Comparison of ENCODE assay signal across 11 cellular contexts in the genomic region with DNA sequence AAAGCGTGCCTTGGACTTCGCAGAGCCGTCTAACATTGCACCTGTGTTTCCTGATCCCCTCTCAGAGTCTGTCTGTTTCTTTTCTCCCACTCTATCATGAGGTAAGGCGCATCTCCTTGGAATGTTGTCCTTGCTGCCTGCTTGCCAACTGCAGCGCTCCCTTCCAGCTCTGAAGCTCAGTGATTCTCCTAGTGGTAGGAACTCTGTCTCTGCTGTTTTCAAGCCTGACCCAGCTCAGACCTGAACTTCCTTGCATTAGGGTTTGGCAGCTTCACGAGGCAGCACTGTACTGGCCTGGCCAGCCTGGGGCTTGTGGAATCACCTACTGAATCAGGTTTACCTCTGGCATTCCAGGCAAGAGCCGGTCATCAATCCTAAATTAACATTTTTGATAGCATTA.
A peak's percentile ranks its signal among the peaks of the same experiment; 100 is the strongest.
DNase-seq lines count a peak whose midpoint lies in the region; ATAC-seq and TF ChIP-seq lines count a peak whose summit lies in the region.
"Had no signal": no experiment of that assay in that cellular context is flagged by ENCODE, and none has a peak within 500 bp of the region (broad histone marks: within the 10 kb centered on the region; RNA-seq: fewer than 3 reads in every experiment).

No MANE protein-coding gene starts in this region.

- H3K9me2 ChIP-seq in PC-9 (ENCODE audit: insufficient read depth) = 0 out of 2 replicates have a peak, but pooled peaks cover 6% of the 10 kb centered on the region

- H3K27ac ChIP-seq in PC-9 = no peak overlapping the region
- H3K27ac ChIP-seq: pancreas had no signal

- H3K4me2 ChIP-seq in PC-9 = no peak overlapping the region

- CTCF ChIA-PET in PC-9 (lab: Charles Lee) = no interaction called here

- DNase-seq in GM06990 (ENCODE audit: extremely low read depth, insufficient read length) (peak; percentile 43), PC-9 (peak; percentile 7 to 47), fibroblast of villous mesenchyme (ENCODE audit: low read depth) (peak; percentile 27), renal cortical epithelial cell (ENCODE audit: low read depth) (peak; percentile 62), DMS153 (lab: John Stamatoyannopoulos, UW) (no peak), OCI-M1 (lab: John Stamatoyannopoulos, UW) (no peak)
- DNase-seq in activated naive CD4-positive, alpha-beta T cell treated with anti-CD3 and anti-CD28 coated beads, Interleukin-2, amount 50 U/mL, for 72 hours (ENCODE audit: low spot score in 2 of 2) = no peak
- no peak for DNase-seq in stimulated activated CD4-positive, alpha-beta T cell treated with anti-CD3 and anti-CD28 coated beads, Interleukin-12 subunit alpha, Interleukin-12 subunit beta, amount 100 ng/mL, for 4 hours
- DNase-seq: pancreas; SHP77; stimulated activated CD8-positive, alpha-beta memory T cell treated with anti-CD3 and anti-CD28 coated beads, Interleukin-4, amount 100 ng/mL, for 48 hours had no signal

- no peaks in the 10 kb centered on the region for H3K9me3 ChIP-seq in PC-9 (ENCODE audit: insufficient read depth, low read depth)
- H3K9me3 ChIP-seq: pancreas had no signal

- H3K4me1 ChIP-seq in PC-9 (replicated peaks; ENCODE audit: insufficient read depth) = peaks cover 13% of the 10 kb centered on the region
- H3K4me1 ChIP-seq: pancreas had no signal

- no peak overlapping the region for H3K27ac Mint-ChIP-seq in activated naive CD4-positive, alpha-beta T cell treated with anti-CD3 and anti-CD28 coated beads, Interleukin-2, amount 50 U/mL, for 72 hours

- POLR2A ChIA-PET in PC-9 (lab: Charles Lee; ENCODE audit: unreplicated experiment) = no interaction called here

- no peaks in the 10 kb centered on the region for H3K36me3 ChIP-seq in GM06990 (ENCODE audit: control insufficient read depth, insufficient read depth, low read length)
- H3K36me3 ChIP-seq in PC-9 (ENCODE audit: low read depth) = no peaks in the 10 kb centered on the region
- H3K36me3 ChIP-seq: pancreas had no signal

- ATAC-seq in activated naive CD4-positive, alpha-beta T cell treated with anti-CD3 and anti-CD28 coated beads, Interleukin-2, amount 50 U/mL, for 72 hours = no peak
- ATAC-seq: pancreas had no signal

- no peaks in the 10 kb centered on the region for H3F3A ChIP-seq in PC-9 (ENCODE audit: insufficient read depth, low read depth)

- TF ChIP-seq CTCF in GM06990 (IDR thresholded peaks at IDR 0.05; ENCODE audit: insufficient read depth, low read length, poor library complexity, severe bottlenecking) (no peak), PC-9 (conservative IDR thresholded peaks at IDR 0.05) (peak; percentile 30; the same call in 1 of the 2 replicates), fibroblast of villous mesenchyme (IDR thresholded peaks at IDR 0.05; ENCODE audit: insufficient read depth, low read depth, low read length) (peak; percentile 55)

- no peaks in the 10 kb centered on the region for H3K36me3 Mint-ChIP-seq in activated naive CD4-positive, alpha-beta T cell treated with anti-CD3 and anti-CD28 coated beads, Interleukin-2, amount 50 U/mL, for 72 hours

- intact Hi-C loops in PC-9 (cut with micrococcal nuclease; ENCODE audit: unreplicated experiment) = no loop called here

- H3K4me3 ChIP-seq in GM06990 (replicated peaks; ENCODE audit: low read depth, low read length) = no peak overlapping the region
- H3K4me3 ChIP-seq in PC-9 = no peak overlapping the region
- no peak overlapping the region for H3K4me3 ChIP-seq in fibroblast of villous mesenchyme (ENCODE audit: low read depth, low read length)
- H3K4me3 ChIP-seq: pancreas had no signal

- BruUV-seq in PC-9 (replicated peaks; lab: Mats Ljungman, UMichigan) = no TSS peak

- H3K9me3 Mint-ChIP-seq in activated naive CD4-positive, alpha-beta T cell treated with anti-CD3 and anti-CD28 coated beads, Interleukin-2, amount 50 U/mL, for 72 hours = no peaks in the 10 kb centered on the region

- H3K79me2 ChIP-seq in PC-9 (ENCODE audit: low read depth) = no peaks in the 10 kb centered on the region

- no peaks in the 10 kb centered on the region for H4K20me1 ChIP-seq in PC-9 (ENCODE audit: insufficient read depth)

- H2AFZ ChIP-seq in PC-9 = no peak overlapping the region

- H3K27me3 ChIP-seq in GM06990 (replicated peaks; ENCODE audit: control insufficient read depth, insufficient read depth, low read length) (no peaks in the 10 kb centered on the region), PC-9 (ENCODE audit: insufficient read depth, low read depth) (no peaks in the 10 kb centered on the region)
- H3K27me3 ChIP-seq: pancreas had no signal

Comparison
In these comparisons a context has a peak if more than half of its experiments do, and no peak if none do; other contexts are left out.
1. DNase-seq: peak in GM06990 (single experiment), PC-9 (2 of 2), fibroblast of villous mesenchyme (single experiment) and renal cortical epithelial cell (single experiment); none in activated naive CD4-positive, alpha-beta T cell treated with anti-CD3 and anti-CD28 coated beads, Interleukin-2, amount 50 U/mL, for 72 hours (0 of 2), DMS153 (single experiment), stimulated activated CD4-positive, alpha-beta T cell treated with anti-CD3 and anti-CD28 coated beads, Interleukin-12 subunit alpha, Interleukin-12 subunit beta, amount 100 ng/mL, for 4 hours (single experiment) and OCI-M1 (single experiment).